ENCODE assay signal across 14 cellular contexts in genomic region chr1:159349374-159349773, GRCh38. TPM values are rescaled to one million over a fixed set of nuclear protein-coding genes. Genes with fewer than 3 reads are reported as not detected.
DNase-seq lines count a peak whose midpoint lies in the region; ATAC-seq, FAIRE-seq and TF ChIP-seq lines count a peak whose summit lies in the region.
"Not testable (repeated sequence)": the region's sequence is repeated elsewhere in the genome, so short reads cannot be mapped to it uniquely, and the experiment has no call there.
"Had no signal": no experiment of that assay in that cellular context is flagged by ENCODE, and none has a peak within 500 bp of the region (broad histone marks: within the 10 kb centered on the region; RNA-seq: fewer than 3 reads in every experiment).

No MANE protein-coding gene starts in this region.

- not testable (repeated sequence) for TF ChIP-seq RAD21 in K562 (CRISPR knock-in tag; conservative IDR thresholded peaks at IDR 0.05 in 1 of 2, IDR thresholded peaks at IDR 0.05 in 1 of 2)

- H3K9me3 ChIP-seq in HEK293 (ENCODE audit: control insufficient read depth, insufficient read depth, low read depth, low read length); K562 (replicated peaks; ENCODE audit: control insufficient read depth, insufficient read depth, low read depth, low read length): not testable (repeated sequence)

- not testable (repeated sequence) for TF ChIP-seq POLR2A in K562 (conservative IDR thresholded peaks at IDR 0.05)

- H3K4me1 ChIP-seq in HEK293 (ENCODE audit: control insufficient read depth, insufficient read depth, low read length); K562 (replicated peaks in 1 of 2; ENCODE audit: control insufficient read depth in 2 of 2, insufficient read depth in 2 of 2, low read length in 2 of 2): not testable (repeated sequence)

- POLR2A ChIA-PET in HEK293 (lab: Yijun Ruan, JAX), result not testable (repeated sequence)
- POLR2A ChIA-PET in K562 (lab: Yijun Ruan, JAX), result interaction anchor here (0.7 kb wide), 1 partner anchor 633 kb away, joined by 3 read pairs; no protein-coding TSS in a partner anchor

- WGBS in K562 (ENCODE audit: insufficient coverage, low coverage, missing lambda C conversion rate), result 2% methylated on average over 3 of the region's 3 CpGs

- not testable (repeated sequence) for H2AFZ ChIP-seq in K562 (ENCODE audit: low read depth, low read length)

- H3K36me3 ChIP-seq in HEK293 (ENCODE audit: control insufficient read depth in 2 of 2, insufficient read depth in 1 of 2, low read length in 2 of 2); K562 (ENCODE audit: control insufficient read depth, insufficient read depth, low read length): not testable (repeated sequence)

- not testable (repeated sequence) for BruUV-seq in K562 (replicated peaks; lab: Mats Ljungman, UMichigan)

- intact Hi-C loops in K562 (cut with micrococcal nuclease), result not testable (repeated sequence)

- in situ Hi-C loops in K562 (cut with MboI), result not testable (repeated sequence)

- not testable (repeated sequence) for ATAC-seq in K562

- H3K4me2 ChIP-seq in K562 (ENCODE audit: insufficient read depth, low read length), result not testable (repeated sequence)

- not testable (repeated sequence) for H3K79me2 ChIP-seq in K562 (ENCODE audit: control insufficient read depth, insufficient read depth, low read length)

- not testable (repeated sequence) for TF ChIP-seq EP300 in K562 (IDR thresholded peaks at IDR 0.05; ENCODE audit: low read length)

- TF ChIP-seq CTCF in HEK293 (tag by site-specific recombination; IDR thresholded peaks at IDR 0.05); K562 (IDR thresholded peaks at IDR 0.05 in 2 of 3, conservative IDR thresholded peaks at IDR 0.05 in 1 of 3; ENCODE audit: insufficient read depth in 2 of 3, low read depth in 1 of 3, low read length in 3 of 3): not testable (repeated sequence)

- not testable (repeated sequence) for H3K4me3 ChIP-seq in HEK293 (ENCODE audit: low read depth, low read length); K562

- not testable (repeated sequence) for H3K27me3 ChIP-seq in K562 (ENCODE audit: control insufficient read depth in 2 of 2, insufficient read depth in 2 of 2, low read length in 2 of 2)

- not testable (repeated sequence) for H3K27ac ChIP-seq in HEK293 (ENCODE audit: extremely low read depth, low read depth, low read length); K562 (ENCODE audit: extremely low read depth, low read depth, low read length)

- CTCF ChIA-PET in HEK293 (lab: Yijun Ruan, JAX); K562 (lab: Yijun Ruan, JAX; ENCODE audit: low intra/inter-chr PET ratio): not testable (repeated sequence)

- not testable (repeated sequence) for DNase-seq in K562 (ENCODE audit: extremely low read depth in 1 of 4, low spot score in 3 of 4)

- H3K9me1 ChIP-seq in K562 (ENCODE audit: control insufficient read depth, insufficient read depth, low read length), result not testable (repeated sequence)

- H3K9ac ChIP-seq in K562 (ENCODE audit: insufficient read depth in 1 of 2, low read depth in 2 of 2, low read length in 2 of 2), result not testable (repeated sequence)

- not testable (repeated sequence) for FAIRE-seq in K562 (lab: Jason Lieb, UNC)

- not testable (repeated sequence) for H4K20me1 ChIP-seq in K562 (replicated peaks; ENCODE audit: control insufficient read depth, insufficient read depth, low read length)

TF ChIP-seq in HEK293, 187 proteins besides CTCF, POLR2A, EP300 and RAD21:
- TF ChIP-seq ZNF146 (tag by site-specific recombination; IDR thresholded peaks at IDR 0.05), result peak; percentile 61; the same call in 1 of the 2 replicates

TF ChIP-seq in K562, 482 proteins besides CTCF, POLR2A, EP300 and RAD21:
- peak; percentile 69 for TF ChIP-seq RBM25 (IDR thresholded peaks at IDR 0.05; ENCODE audit: low read depth, low read length, severe bottlenecking)
- peak; percentile 96 for TF ChIP-seq ZNF146 (CRISPR knock-in tag; IDR thresholded peaks at IDR 0.05; ENCODE audit: unreplicated experiment)

RNA-seq across cellular contexts. Expression of gene FCER1A, which starts 47.2 kb away (rescaled TPM):
- not detected in 2 replicates for total RNA-seq in K562 (2011; cell fraction: chromatin; rRNA removed; ENCODE audit: low replicate concordance)
- not detected in 2 replicates for total RNA-seq in K562 (2011; cell fraction: nucleolus; rRNA removed)
- not detected in 2 replicates for total RNA-seq in K562 (2011; cell fraction: nucleoplasm; rRNA removed)
- total RNA-seq in K562 (2014; rRNA removed), result not detected in 2 replicates
- not detected in 2 replicates for total RNA-seq in K562 (2014; rRNA removed; fragmentation: Illumina TruSeq; extraction: Trizol)
- not detected in 2 replicates for total RNA-seq in K562 (2015; rRNA removed; fragmentation: Illumina TruSeq; extraction: Trizol)
- not detected in 2 replicates for total RNA-seq in K562 (2021)
- polyA plus RNA-seq in K562 (2011; rRNA removed), result not detected in 2 replicates
- not detected in 2 replicates for polyA plus RNA-seq in K562 (2011; cell fraction: cytosol; rRNA removed)
- not detected in 2 replicates for polyA plus RNA-seq in K562 (2011; cell fraction: nucleus; rRNA removed)
- 0.08 TPM in 1 of 2 replicates, not detected in the other for polyA plus RNA-seq in K562 (2012)
- not detected in 2 replicates for polyA plus RNA-seq in K562 (2014; fragmentation: Illumina TruSeq; extraction: Trizol)
- under 1 TPM in 1 of 2 experiments, not detected in 1; 0.04 TPM for polyA plus RNA-seq in K562 (2014; fragmentation: Nextera tagmentation; extraction: Ambion mirVana)
- not detected in 2 replicates for polyA plus RNA-seq in K562 (2014; rRNA removed)
- not detected in 2 replicates for polyA minus RNA-seq in K562 (2011; rRNA and poly(A)+ RNA removed)
- not detected in 2 replicates for polyA minus RNA-seq in K562 (2011; cell fraction: cytosol; rRNA and poly(A)+ RNA removed)
- not detected in 2 replicates for polyA minus RNA-seq in K562 (2011; cell fraction: nucleus; rRNA and poly(A)+ RNA removed)
- total RNA-seq: A172; A673; B cell; Caco-2; Calu3; CD4-positive, alpha-beta memory T cell; CD8-positive, alpha-beta memory T cell; CD8-positive, alpha-beta T cell; Daoy had no signal
- polyA plus RNA-seq: AG04450; BJ; CD4-positive, CD25-positive, alpha-beta regulatory T cell; CD8-positive, alpha-beta memory T cell had no signal
